In genomic region chr16:70778901-70779309, GRCh38 we compare ENCODE assay signal across 1 cellular context.
TF ChIP-seq lines count a peak whose summit lies in the region.

No MANE protein-coding gene starts in this region.

TF ChIP-seq in HEK293, 187 proteins besides CTCF, POLR2A, EP300 and RAD21 (continued from another document and continues in another):
- TF ChIP-seq ZNF302 (tag by site-specific recombination; IDR thresholded peaks at IDR 0.05; ENCODE audit: low read depth) (0 out of 2 replicates have a peak, but pooled peaks have one; percentile 59), ZBTB20 (tag by site-specific recombination; IDR thresholded peaks at IDR 0.05) (no peak), ZNF140 (tag by site-specific recombination; IDR thresholded peaks at IDR 0.05) (no peak), ZNF501 (tag by site-specific recombination; IDR thresholded peaks at IDR 0.05) (peak; percentile 54; the same call in 1 of the 2 replicates), FEZF1 (tag by site-specific recombination; IDR thresholded peaks at IDR 0.05) (peak; percentile 75), ZNF747 (tag by site-specific recombination; IDR thresholded peaks at IDR 0.05) (no peak), MZF1 (tag by site-specific recombination; IDR thresholded peaks at IDR 0.05; ENCODE audit: borderline replicate concordance) (0 out of 2 replicates have a peak, but pooled peaks have one; percentile 30), MEIS1 (CRISPR knock-in tag; IDR thresholded peaks at IDR 0.05; ENCODE audit: borderline replicate concordance) (no peak), ZNF169 (tag by site-specific recombination; IDR thresholded peaks at IDR 0.05) (0 out of 2 replicates have a peak, but pooled peaks have one; percentile 39), KLF16 (tag by site-specific recombination; IDR thresholded peaks at IDR 0.05) (peak; percentile 67; the same call in 1 of the 2 replicates), REPIN1 (tag by site-specific recombination; IDR thresholded peaks at IDR 0.05; ENCODE audit: low read depth) (no peak), ZNF626 (tag by site-specific recombination; IDR thresholded peaks at IDR 0.05) (peak; percentile 70; the same call in 1 of the 2 replicates), ZSCAN23 (tag by site-specific recombination; IDR thresholded peaks at IDR 0.05) (no peak), ZNF449 (tag by site-specific recombination; IDR thresholded peaks at IDR 0.05) (peak; percentile 63), ZBTB11 (tag by site-specific recombination; conservative IDR thresholded peaks at IDR 0.05; ENCODE audit: low read depth) (no peak), HOXD13 (CRISPR knock-in tag; IDR thresholded peaks at IDR 0.05; ENCODE audit: borderline replicate concordance) (no peak), ZNF571 (tag by site-specific recombination; IDR thresholded peaks at IDR 0.05) (no peak), ZNF174 (tag by site-specific recombination; IDR thresholded peaks at IDR 0.05) (no peak; the same call in 1 of the 2 replicates), ZNF2 (tag by site-specific recombination; IDR thresholded peaks at IDR 0.05) (peak; percentile 66; the same call in 1 of the 2 replicates), ZSCAN30 (tag by site-specific recombination; IDR thresholded peaks at IDR 0.05) (peak; percentile 77), ZNF341 (tag by site-specific recombination; IDR thresholded peaks at IDR 0.05; ENCODE audit: low read depth) (peak; percentile 60), ZEB2 (tag by site-specific recombination; IDR thresholded peaks at IDR 0.05) (peak; percentile 36; the same call in 1 of the 2 replicates), ZNF548 (tag by site-specific recombination; IDR thresholded peaks at IDR 0.05) (no peak), ZNF664 (tag by site-specific recombination; IDR thresholded peaks at IDR 0.05) (peak; percentile 6; the same call in 1 of the 2 replicates), ZBTB8A (tag by site-specific recombination; IDR thresholded peaks at IDR 0.05) (no peak), EGR2 (tag by site-specific recombination; IDR thresholded peaks at IDR 0.05; ENCODE audit: low read depth) (no peak), ZFP41 (tag by site-specific recombination; IDR thresholded peaks at IDR 0.05; ENCODE audit: borderline replicate concordance) (no peak), ZBTB17 (tag by site-specific recombination; IDR thresholded peaks at IDR 0.05) (peak; percentile 65), ZNF19 (tag by site-specific recombination; IDR thresholded peaks at IDR 0.05; ENCODE audit: low read depth) (no peak), ZBTB44 (tag by site-specific recombination; IDR thresholded peaks at IDR 0.05) (peak; percentile 73), YY1 (tag by site-specific recombination; IDR thresholded peaks at IDR 0.05) (no peak), ZNF398 (tag by site-specific recombination; IDR thresholded peaks at IDR 0.05) (0 out of 2 replicates have a peak, but pooled peaks have one; percentile 12), ZNF214 (tag by site-specific recombination; IDR thresholded peaks at IDR 0.05; ENCODE audit: borderline replicate concordance) (no peak), MYNN (tag by site-specific recombination; IDR thresholded peaks at IDR 0.05; ENCODE audit: borderline replicate concordance) (no peak), ZNF132 (tag by site-specific recombination; IDR thresholded peaks at IDR 0.05; ENCODE audit: borderline replicate concordance) (no peak), ZNF133 (tag by site-specific recombination; IDR thresholded peaks at IDR 0.05) (no peak), KLF1 (tag by site-specific recombination; IDR thresholded peaks at IDR 0.05) (peak; percentile 41; the same call in 1 of the 2 replicates), ZNF184 (tag by site-specific recombination; IDR thresholded peaks at IDR 0.05) (no peak), ZNF610 (tag by site-specific recombination; IDR thresholded peaks at IDR 0.05; ENCODE audit: borderline replicate concordance) (peak; percentile 77; the same call in 1 of the 2 replicates), SCRT1 (tag by site-specific recombination; IDR thresholded peaks at IDR 0.05; ENCODE audit: borderline replicate concordance) (0 out of 2 replicates have a peak, but pooled peaks have one; percentile 18), PRDM1 (tag by site-specific recombination; IDR thresholded peaks at IDR 0.05) (peak; percentile 55), ZBTB49 (tag by site-specific recombination; IDR thresholded peaks at IDR 0.05; ENCODE audit: low read depth) (no peak), HOXC10 (CRISPR knock-in tag; IDR thresholded peaks at IDR 0.05) (no peak), ZNF629 (tag by site-specific recombination; IDR thresholded peaks at IDR 0.05) (peak; percentile 90), ZNF324 (tag by site-specific recombination; IDR thresholded peaks at IDR 0.05) (0 out of 2 replicates have a peak, but pooled peaks have one; percentile 64), ZNF473 (tag by site-specific recombination; IDR thresholded peaks at IDR 0.05) (no peak), SCRT2 (tag by site-specific recombination; IDR thresholded peaks at IDR 0.05) (no peak), ZNF792 (tag by site-specific recombination; IDR thresholded peaks at IDR 0.05) (peak; percentile 48; the same call in 1 of the 2 replicates), ZNF146 (tag by site-specific recombination; IDR thresholded peaks at IDR 0.05) (no peak), GFI1B (tag by site-specific recombination; IDR thresholded peaks at IDR 0.05) (0 out of 2 replicates have a peak, but pooled peaks have one; percentile 59), ZBTB6 (tag by site-specific recombination; IDR thresholded peaks at IDR 0.05) (no peak)
- TF ChIP-seq, protein P1, sequence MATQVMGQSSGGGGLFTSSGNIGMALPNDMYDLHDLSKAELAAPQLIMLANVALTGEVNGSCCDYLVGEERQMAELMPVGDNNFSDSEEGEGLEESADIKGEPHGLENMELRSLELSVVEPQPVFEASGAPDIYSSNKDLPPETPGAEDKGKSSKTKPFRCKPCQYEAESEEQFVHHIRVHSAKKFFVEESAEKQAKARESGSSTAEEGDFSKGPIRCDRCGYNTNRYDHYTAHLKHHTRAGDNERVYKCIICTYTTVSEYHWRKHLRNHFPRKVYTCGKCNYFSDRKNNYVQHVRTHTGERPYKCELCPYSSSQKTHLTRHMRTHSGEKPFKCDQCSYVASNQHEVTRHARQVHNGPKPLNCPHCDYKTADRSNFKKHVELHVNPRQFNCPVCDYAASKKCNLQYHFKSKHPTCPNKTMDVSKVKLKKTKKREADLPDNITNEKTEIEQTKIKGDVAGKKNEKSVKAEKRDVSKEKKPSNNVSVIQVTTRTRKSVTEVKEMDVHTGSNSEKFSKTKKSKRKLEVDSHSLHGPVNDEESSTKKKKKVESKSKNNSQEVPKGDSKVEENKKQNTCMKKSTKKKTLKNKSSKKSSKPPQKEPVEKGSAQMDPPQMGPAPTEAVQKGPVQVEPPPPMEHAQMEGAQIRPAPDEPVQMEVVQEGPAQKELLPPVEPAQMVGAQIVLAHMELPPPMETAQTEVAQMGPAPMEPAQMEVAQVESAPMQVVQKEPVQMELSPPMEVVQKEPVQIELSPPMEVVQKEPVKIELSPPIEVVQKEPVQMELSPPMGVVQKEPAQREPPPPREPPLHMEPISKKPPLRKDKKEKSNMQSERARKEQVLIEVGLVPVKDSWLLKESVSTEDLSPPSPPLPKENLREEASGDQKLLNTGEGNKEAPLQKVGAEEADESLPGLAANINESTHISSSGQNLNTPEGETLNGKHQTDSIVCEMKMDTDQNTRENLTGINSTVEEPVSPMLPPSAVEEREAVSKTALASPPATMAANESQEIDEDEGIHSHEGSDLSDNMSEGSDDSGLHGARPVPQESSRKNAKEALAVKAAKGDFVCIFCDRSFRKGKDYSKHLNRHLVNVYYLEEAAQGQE (tag by site-specific recombination; IDR thresholded peaks at IDR 0.05): peak; percentile 75
- TF ChIP-seq, protein P2, sequence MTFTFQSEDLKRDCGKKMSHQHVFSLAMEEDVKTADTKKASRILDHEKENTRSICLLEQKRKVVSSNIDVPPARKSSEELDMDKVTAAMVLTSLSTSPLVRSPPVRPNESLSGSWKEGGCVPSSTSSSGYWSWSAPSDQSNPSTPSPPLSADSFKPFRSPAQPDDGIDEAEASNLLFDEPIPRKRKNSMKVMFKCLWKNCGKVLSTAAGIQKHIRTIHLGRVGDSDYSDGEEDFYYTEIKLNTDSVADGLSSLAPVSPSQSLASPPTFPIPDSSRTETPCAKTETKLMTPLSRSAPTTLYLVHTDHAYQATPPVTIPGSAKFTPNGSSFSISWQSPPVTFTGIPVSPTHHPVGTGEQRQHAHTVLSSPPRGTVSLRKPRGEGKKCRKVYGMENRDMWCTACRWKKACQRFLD (tag by site-specific recombination; IDR thresholded peaks at IDR 0.05): no peak
